ENCODE assay signal across 1 cellular context in genomic region chr11:117232022-117232878, GRCh38.
TF ChIP-seq lines count a peak whose summit lies in the region.

TSS of gene PCSK7 (minus strand) at chr11:117232073. CDS start at chr11:117229844, 2,229 bp downstream.
TSS of gene RNF214 (plus strand) at chr11:117232671. CDS start at chr11:117234273, 1,602 bp downstream.

TF ChIP-seq in K562, 482 proteins besides CTCF, POLR2A, EP300 and RAD21 (continued from another document and continues in another):
- no peak for TF ChIP-seq UBTF (IDR thresholded peaks at IDR 0.05; ENCODE audit: borderline replicate concordance in 1 of 2, low read depth in 2 of 2, low read length in 2 of 2)
- no peak; the same call in 1 of the 2 replicates for TF ChIP-seq ARID4B (CRISPR knock-in tag; IDR thresholded peaks at IDR 0.05)
- peak; percentile 56 for TF ChIP-seq JUND (IDR thresholded peaks at IDR 0.05; ENCODE audit: borderline replicate concordance, low read depth, low read length)
- TF ChIP-seq JUND (tag; IDR thresholded peaks at IDR 0.05; ENCODE audit: borderline replicate concordance, low read depth, low read length) = no peak
- no peak for TF ChIP-seq RBM15 (IDR thresholded peaks at IDR 0.05; ENCODE audit: insufficient read depth, low read length)
- TF ChIP-seq ASH1L (IDR thresholded peaks at IDR 0.05; ENCODE audit: borderline replicate concordance, low read depth, partially characterized antibody) = no peak
- 0 out of 2 replicates have a peak, but pooled peaks have one; percentile 13 for TF ChIP-seq CREB1 (IDR thresholded peaks at IDR 0.05)
- no peak for TF ChIP-seq CREB1 (CRISPR knock-in tag; IDR thresholded peaks at IDR 0.05)
- peak; percentile 86 for TF ChIP-seq CXXC5 (CRISPR knock-in tag; IDR thresholded peaks at IDR 0.05)
- no peak for TF ChIP-seq ZNF740 (CRISPR knock-in tag; IDR thresholded peaks at IDR 0.05)
- TF ChIP-seq ZNF740 (tag; IDR thresholded peaks at IDR 0.05) = 0 out of 4 replicates have a peak, but pooled peaks of 1 of the 2 experiments have one; percentile 57
- peak; percentile 83 to 94 for TF ChIP-seq SIN3A (IDR thresholded peaks at IDR 0.05; ENCODE audit: borderline replicate concordance in 2 of 2, control insufficient read depth in 1 of 2, low read depth in 2 of 2, low read length in 2 of 2)
- TF ChIP-seq ZNF511 (CRISPR knock-in tag; IDR thresholded peaks at IDR 0.05) = no peak
- no peak for TF ChIP-seq TAF9B (IDR thresholded peaks at IDR 0.05; ENCODE audit: partially characterized antibody)
- TF ChIP-seq CBFA2T3 (IDR thresholded peaks at IDR 0.05) = no peak
- no peak for TF ChIP-seq MYNN (IDR thresholded peaks at IDR 0.05)
- no peak for TF ChIP-seq MYNN (CRISPR knock-in tag; IDR thresholded peaks at IDR 0.05)
- TF ChIP-seq GATAD2B (IDR thresholded peaks at IDR 0.05; ENCODE audit: borderline replicate concordance) = peak; percentile 75
- no peak for TF ChIP-seq SIRT6 (IDR thresholded peaks at IDR 0.05; ENCODE audit: low read depth, low read length)
- TF ChIP-seq ZBTB12 (CRISPR knock-in tag; IDR thresholded peaks at IDR 0.05) = no peak
- TF ChIP-seq, protein P1, sequence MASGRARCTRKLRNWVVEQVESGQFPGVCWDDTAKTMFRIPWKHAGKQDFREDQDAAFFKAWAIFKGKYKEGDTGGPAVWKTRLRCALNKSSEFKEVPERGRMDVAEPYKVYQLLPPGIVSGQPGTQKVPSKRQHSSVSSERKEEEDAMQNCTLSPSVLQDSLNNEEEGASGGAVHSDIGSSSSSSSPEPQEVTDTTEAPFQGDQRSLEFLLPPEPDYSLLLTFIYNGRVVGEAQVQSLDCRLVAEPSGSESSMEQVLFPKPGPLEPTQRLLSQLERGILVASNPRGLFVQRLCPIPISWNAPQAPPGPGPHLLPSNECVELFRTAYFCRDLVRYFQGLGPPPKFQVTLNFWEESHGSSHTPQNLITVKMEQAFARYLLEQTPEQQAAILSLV (tag; IDR thresholded peaks at IDR 0.05) = no peak
- TF ChIP-seq MITF (IDR thresholded peaks at IDR 0.05) = no peak
- TF ChIP-seq TSC22D4 (tag; IDR thresholded peaks at IDR 0.05) = no peak
- TF ChIP-seq SMAD2 (IDR thresholded peaks at IDR 0.05; ENCODE audit: low read depth, low read length) = no peak
- no peak for TF ChIP-seq MXD1 (CRISPR knock-in tag; IDR thresholded peaks at IDR 0.05; ENCODE audit: borderline replicate concordance, poor library complexity, severe bottlenecking)
- TF ChIP-seq NKRF (IDR thresholded peaks at IDR 0.05; ENCODE audit: borderline replicate concordance) = no peak; the same call in 1 of the 2 replicates
- no peak for TF ChIP-seq FOXK1 (CRISPR knock-in tag; IDR thresholded peaks at IDR 0.05; ENCODE audit: borderline replicate concordance)
- peak; percentile 81; the same call in 1 of the 2 replicates for TF ChIP-seq ATF7 (IDR thresholded peaks at IDR 0.05)
- peak; percentile 91 for TF ChIP-seq RB1 (IDR thresholded peaks at IDR 0.05; ENCODE audit: low read depth)
- TF ChIP-seq, protein P2, sequence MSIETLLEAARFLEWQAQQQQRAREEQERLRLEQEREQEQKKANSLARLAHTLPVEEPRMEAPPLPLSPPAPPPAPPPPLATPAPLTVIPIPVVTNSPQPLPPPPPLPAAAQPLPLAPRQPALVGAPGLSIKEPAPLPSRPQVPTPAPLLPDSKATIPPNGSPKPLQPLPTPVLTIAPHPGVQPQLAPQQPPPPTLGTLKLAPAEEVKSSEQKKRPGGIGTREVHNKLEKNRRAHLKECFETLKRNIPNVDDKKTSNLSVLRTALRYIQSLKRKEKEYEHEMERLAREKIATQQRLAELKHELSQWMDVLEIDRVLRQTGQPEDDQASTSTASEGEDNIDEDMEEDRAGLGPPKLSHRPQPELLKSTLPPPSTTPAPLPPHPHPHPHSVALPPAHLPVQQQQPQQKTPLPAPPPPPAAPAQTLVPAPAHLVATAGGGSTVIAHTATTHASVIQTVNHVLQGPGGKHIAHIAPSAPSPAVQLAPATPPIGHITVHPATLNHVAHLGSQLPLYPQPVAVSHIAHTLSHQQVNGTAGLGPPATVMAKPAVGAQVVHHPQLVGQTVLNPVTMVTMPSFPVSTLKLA (conservative IDR thresholded peaks at IDR 0.05) = peak; percentile 58 to 78
- TF ChIP-seq CREBBP (IDR thresholded peaks at IDR 0.05; ENCODE audit: low read depth, low read length) = no peak
- no peak for TF ChIP-seq ZNF232 (CRISPR knock-in tag; IDR thresholded peaks at IDR 0.05)
- peak; percentile 85; the same call in 1 of the 2 replicates for TF ChIP-seq PHB (CRISPR knock-in tag; IDR thresholded peaks at IDR 0.05)
- TF ChIP-seq NCOR1 (IDR thresholded peaks at IDR 0.05) = no peak
- peak in 1 of 2 experiments; percentile 41; a peak in 2 of 4 replicates for TF ChIP-seq NRF1 (conservative IDR thresholded peaks at IDR 0.05 in 1 of 2, IDR thresholded peaks at IDR 0.05 in 1 of 2)
- TF ChIP-seq KDM2B (CRISPR knock-in tag; IDR thresholded peaks at IDR 0.05) = no peak
- peak; percentile 94 for TF ChIP-seq PRDM10 (IDR thresholded peaks at IDR 0.05; ENCODE audit: partially characterized antibody)
- TF ChIP-seq NFRKB (IDR thresholded peaks at IDR 0.05; ENCODE audit: low read depth) = peak; percentile 57; the same call in 1 of the 2 replicates
- no peak for TF ChIP-seq ZNF79 (CRISPR knock-in tag; IDR thresholded peaks at IDR 0.05; ENCODE audit: low read depth)
- no peak for TF ChIP-seq BRCA1 (IDR thresholded peaks at IDR 0.05)
- TF ChIP-seq BRCA1 (CRISPR knock-in tag; IDR thresholded peaks at IDR 0.05) = no peak
- no peak for TF ChIP-seq KLF13 (tag; IDR thresholded peaks at IDR 0.05; ENCODE audit: borderline replicate concordance, low read depth)
